17 cellular contexts compared by ENCODE assay signal in genomic region chr12:52231305-52232232, GRCh38. TPM values are rescaled to one million over a fixed set of nuclear protein-coding genes. Genes with fewer than 3 reads are reported as not detected.
DNase-seq lines count a peak whose midpoint lies in the region; ATAC-seq and TF ChIP-seq lines count a peak whose summit lies in the region.
"Had no signal": no experiment of that assay in that cellular context is flagged by ENCODE, and none has a peak within 500 bp of the region (broad histone marks: within the 10 kb centered on the region; RNA-seq: fewer than 3 reads in every experiment).

No MANE protein-coding gene starts in this region.

- TF ChIP-seq EP300 in gastroesophageal sphincter (IDR thresholded peaks at IDR 0.05) = no peak

- peaks cover 37% of the 10 kb centered on the region for H3K27me3 ChIP-seq in GM23338 (ENCODE audit: insufficient read depth)
- peaks cover 61% of the 10 kb centered on the region for H3K27me3 ChIP-seq in gastroesophageal sphincter

- ATAC-seq in GM23338 = no peak
- peak; percentile 50 for ATAC-seq in gastroesophageal sphincter
- ATAC-seq in HG02870 (IDR thresholded peaks at IDR 0.05; ENCODE audit: unreplicated experiment) = no peak
- ATAC-seq: activated CD8-positive, alpha-beta T cell treated with anti-CD3 and anti-CD28 coated beads, Interleukin-2, amount 10 ng/mL, durations not matched to agents 7 days and 5 days; HepG2; stimulated activated naive B cell treated with anti-CD40 and anti-IgM and Interleukin-4, amounts not matched to agents 10 μg/mL and 1 μg/mL and 100 μg/mL, for 72 hours had no signal

- DNase-seq in GM23338 (ENCODE audit: low spot score) = no peak
- DNase-seq in SK-MEL-5 (ENCODE audit: low read depth, low spot score) = peak; percentile 29
- peak; percentile 32 for DNase-seq in renal cortical epithelial cell (ENCODE audit: low read depth)
- no peak for DNase-seq in activated CD4-positive, alpha-beta memory T cell treated with anti-CD3 and anti-CD28 coated beads, Interleukin-2, amount 10 ng/mL, durations not matched to agents 7 days and 5 days
- DNase-seq in KG1 (lab: John Stamatoyannopoulos, UW) = no peak
- DNase-seq in activated CD4-positive, alpha-beta T cell treated with anti-CD3 and anti-CD28 coated beads, Interleukin-2, amount 50 U/mL, for 1 hour = no peak
- DNase-seq: activated CD8-positive, alpha-beta T cell treated with anti-CD3 and anti-CD28 coated beads, Interleukin-2, amount 10 ng/mL, durations not matched to agents 7 days and 5 days; activated naive CD4-positive, alpha-beta T cell treated with anti-CD3 and anti-CD28 coated beads, Interleukin-2, amount 10 ng/mL, durations not matched to agents 7 days and 5 days; NCI-H1930; stimulated activated CD4-positive, alpha-beta T cell treated with anti-CD3 and anti-CD28 coated beads, Interleukin-1b, Interleukin-23, amount 100 ng/mL, for 48 hours; stimulated activated naive B cell treated with anti-CD40 and anti-IgM and Interleukin-4, amounts not matched to agents 10 μg/mL and 1 μg/mL and 100 μg/mL, for 72 hours had no signal

- no peak overlapping the region for H3K27ac Mint-ChIP-seq in GM23338
- H3K27ac Mint-ChIP-seq in activated CD4-positive, alpha-beta memory T cell treated with anti-CD3 and anti-CD28 coated beads, Interleukin-2, amount 10 ng/mL, durations not matched to agents 7 days and 5 days = no peak overlapping the region
- H3K27ac Mint-ChIP-seq: activated CD8-positive, alpha-beta T cell treated with anti-CD3 and anti-CD28 coated beads, Interleukin-2, amount 10 ng/mL, durations not matched to agents 7 days and 5 days; activated naive CD4-positive, alpha-beta T cell treated with anti-CD3 and anti-CD28 coated beads, Interleukin-2, amount 10 ng/mL, durations not matched to agents 7 days and 5 days; stimulated activated naive B cell treated with anti-CD40 and anti-IgM and Interleukin-4, amounts not matched to agents 10 μg/mL and 1 μg/mL and 100 μg/mL, for 72 hours had no signal

- H3K4me1 ChIP-seq in GM23338 (ENCODE audit: insufficient read depth) (peaks cover 22% of the 10 kb centered on the region), gastroesophageal sphincter (peaks cover 0 to 17% (median 7%) of the 10 kb centered on the region in 3 donors)

- H3K4me1 Mint-ChIP-seq in GM23338 = peaks cover 39% of the 10 kb centered on the region
- H3K4me1 Mint-ChIP-seq in activated CD4-positive, alpha-beta memory T cell treated with anti-CD3 and anti-CD28 coated beads, Interleukin-2, amount 10 ng/mL, durations not matched to agents 7 days and 5 days = no peaks in the 10 kb centered on the region
- H3K4me1 Mint-ChIP-seq: activated naive CD4-positive, alpha-beta T cell treated with anti-CD3 and anti-CD28 coated beads, Interleukin-2, amount 10 ng/mL, durations not matched to agents 7 days and 5 days; stimulated activated naive B cell treated with anti-CD40 and anti-IgM and Interleukin-4, amounts not matched to agents 10 μg/mL and 1 μg/mL and 100 μg/mL, for 72 hours had no signal

- no peaks in the 10 kb centered on the region for H3K9me3 ChIP-seq in gastroesophageal sphincter
- H3K9me3 ChIP-seq: neutrophil had no signal

- peaks cover 45% of the 10 kb centered on the region for H3K27me3 Mint-ChIP-seq in GM23338 (ENCODE audit: insufficient read depth, low read depth, poor library complexity)
- peaks cover 65% of the 10 kb centered on the region for H3K27me3 Mint-ChIP-seq in activated CD4-positive, alpha-beta memory T cell treated with anti-CD3 and anti-CD28 coated beads, Interleukin-2, amount 10 ng/mL, durations not matched to agents 7 days and 5 days

- TF ChIP-seq POLR2A in gastroesophageal sphincter (IDR thresholded peaks at IDR 0.05) = no peak

- WGBS in gastroesophageal sphincter (ENCODE audit: low coverage in 1 of 2), 2 donors = 79% methylated on average over 5 to 8 of the region's 16 CpGs

- no peaks in the 10 kb centered on the region for H3F3A ChIP-seq in GM23338 (replicated peaks; ENCODE audit: low read depth)

- in situ Hi-C loops in SK-MEL-5 (cut with HindIII; ENCODE audit: low pct_unique_long_range_greater_than_20kb, low sequenced_read_pairs) = no loop called here

- CTCF ChIA-PET in activated CD4-positive, alpha-beta memory T cell treated with anti-CD3 and anti-CD28 coated beads, Interleukin-2, amount 10 ng/mL, durations not matched to agents 7 days and 5 days (lab: Charles Lee) = no interaction called here

- peak overlapping the region; percentile 97; the same call in 1 of the 2 replicates for H2AFZ ChIP-seq in GM23338

- H3K36me3 Mint-ChIP-seq in GM23338 (ENCODE audit: low read depth) = peaks cover 5% of the 10 kb centered on the region
- H3K36me3 Mint-ChIP-seq in activated CD4-positive, alpha-beta memory T cell treated with anti-CD3 and anti-CD28 coated beads, Interleukin-2, amount 10 ng/mL, durations not matched to agents 7 days and 5 days (ENCODE audit: low read depth) = no peaks in the 10 kb centered on the region
- H3K36me3 Mint-ChIP-seq: activated naive CD4-positive, alpha-beta T cell treated with anti-CD3 and anti-CD28 coated beads, Interleukin-2, amount 10 ng/mL, durations not matched to agents 7 days and 5 days; stimulated activated naive B cell treated with anti-CD40 and anti-IgM and Interleukin-4, amounts not matched to agents 10 μg/mL and 1 μg/mL and 100 μg/mL, for 72 hours had no signal

- no peaks in the 10 kb centered on the region for H3K9me2 ChIP-seq in GM23338 (ENCODE audit: insufficient read depth)

- H3K27ac ChIP-seq in GM23338 (ENCODE audit: low read depth) (no peak overlapping the region), gastroesophageal sphincter (no peak overlapping the region)
- H3K27ac ChIP-seq: neutrophil had no signal

- no peak overlapping the region; the same call in 1 of the 2 replicates for H3K4me3 ChIP-seq in GM23338
- no peak overlapping the region for H3K4me3 ChIP-seq in gastroesophageal sphincter

- POLR2A ChIA-PET in activated CD4-positive, alpha-beta memory T cell treated with anti-CD3 and anti-CD28 coated beads, Interleukin-2, amount 10 ng/mL, durations not matched to agents 7 days and 5 days (lab: Charles Lee) = no interaction called here

- peak overlapping the region; percentile 90 for H3K4me2 ChIP-seq in GM23338

- no peaks in the 10 kb centered on the region for H4K20me1 ChIP-seq in GM23338 (replicated peaks; ENCODE audit: insufficient read depth)

- no peaks in the 10 kb centered on the region for H3K79me2 ChIP-seq in GM23338 (replicated peaks; ENCODE audit: insufficient read depth)

- peak overlapping the region; percentile 79; the same call in 1 of the 3 replicates for H3K4me3 Mint-ChIP-seq in GM23338
- H3K4me3 Mint-ChIP-seq in activated CD4-positive, alpha-beta memory T cell treated with anti-CD3 and anti-CD28 coated beads, Interleukin-2, amount 10 ng/mL, durations not matched to agents 7 days and 5 days = no peak overlapping the region
- H3K4me3 Mint-ChIP-seq: activated CD8-positive, alpha-beta T cell treated with anti-CD3 and anti-CD28 coated beads, Interleukin-2, amount 10 ng/mL, durations not matched to agents 7 days and 5 days; activated naive CD4-positive, alpha-beta T cell treated with anti-CD3 and anti-CD28 coated beads, Interleukin-2, amount 10 ng/mL, durations not matched to agents 7 days and 5 days; stimulated activated naive B cell treated with anti-CD40 and anti-IgM and Interleukin-4, amounts not matched to agents 10 μg/mL and 1 μg/mL and 100 μg/mL, for 72 hours had no signal

- H3K36me3 ChIP-seq in GM23338 (ENCODE audit: insufficient read depth) (no peaks in the 10 kb centered on the region), gastroesophageal sphincter (no peaks in the 10 kb centered on the region)
- H3K36me3 ChIP-seq: neutrophil had no signal

- no peak for TF ChIP-seq CTCF in GM23338 (conservative IDR thresholded peaks at IDR 0.05; ENCODE audit: low read depth in 2 of 2)
- no peak for TF ChIP-seq CTCF in gastroesophageal sphincter (IDR thresholded peaks at IDR 0.05)

- no peaks in the 10 kb centered on the region for H3K9me3 Mint-ChIP-seq in GM23338
- H3K9me3 Mint-ChIP-seq in activated CD4-positive, alpha-beta memory T cell treated with anti-CD3 and anti-CD28 coated beads, Interleukin-2, amount 10 ng/mL, durations not matched to agents 7 days and 5 days = no peaks in the 10 kb centered on the region
- H3K9me3 Mint-ChIP-seq: activated naive CD4-positive, alpha-beta T cell treated with anti-CD3 and anti-CD28 coated beads, Interleukin-2, amount 10 ng/mL, durations not matched to agents 7 days and 5 days; stimulated activated naive B cell treated with anti-CD40 and anti-IgM and Interleukin-4, amounts not matched to agents 10 μg/mL and 1 μg/mL and 100 μg/mL, for 72 hours had no signal

RNA-seq across cellular contexts. Expression of gene KRT7, which starts 1.5 kb away (rescaled TPM):
- 9.4 and 11.7 TPM in 2 replicates for total RNA-seq in GM23338 (2014; rRNA removed; shearing (Covaris generic))
- polyA plus RNA-seq in GM23338 (2016; fragmentation: Nextera tagmentation; extraction: Ambion mirVana) = 6.5 and 16.4 TPM in 2 replicates
- not detected in 2 replicates for total RNA-seq in SK-MEL-5 (2014; rRNA removed; shearing (Covaris generic))
- 0.10 TPM in 1 of 2 replicates, not detected in the other for polyA plus RNA-seq in SK-MEL-5 (2015; cell fraction: cytosol; rRNA removed)
- not detected in 2 replicates for polyA plus RNA-seq in SK-MEL-5 (2015; cell fraction: nucleus; rRNA removed)
- total RNA-seq in gastroesophageal sphincter = 10 to 100 TPM in 1 of 4 donors, 1 to 10 TPM in 2, under 1 TPM in 1; 0.47 to 78.7 (median 4.3) TPM
- 124 and 2,408 TPM in 2 replicates for total RNA-seq in renal cortical epithelial cell
- total RNA-seq in activated CD4-positive, alpha-beta memory T cell treated with anti-CD3 and anti-CD28 coated beads, Interleukin-2, amount 10 ng/mL, durations not matched to agents 7 days and 5 days = 1 to 10 TPM; 9.1 to 9.3 TPM
- total RNA-seq: cerebellum, HepG2 had no signal

RNA-seq across cellular contexts. Expression of gene KRT80, which starts 39.8 kb away (rescaled TPM):
- not detected in 2 replicates for total RNA-seq in GM23338 (2014; rRNA removed; shearing (Covaris generic))
- not detected in 2 replicates for polyA plus RNA-seq in GM23338 (2016; fragmentation: Nextera tagmentation; extraction: Ambion mirVana)
- 0.11 TPM in 2 replicates for total RNA-seq in SK-MEL-5 (2014; rRNA removed; shearing (Covaris generic))
- polyA plus RNA-seq in SK-MEL-5 (2015; cell fraction: cytosol; rRNA removed) = 0.14 and 0.39 TPM in 2 replicates
- 0.83 and 1.2 TPM in 2 replicates for polyA plus RNA-seq in SK-MEL-5 (2015; cell fraction: nucleus; rRNA removed)
- total RNA-seq in gastroesophageal sphincter = under 1 TPM in 3 of 4 donors, not detected in 1; 0.16 to 0.54 (median 0.31) TPM
- total RNA-seq in renal cortical epithelial cell = 26.3 and 27.3 TPM in 2 replicates
- not detected for total RNA-seq in activated CD4-positive, alpha-beta memory T cell treated with anti-CD3 and anti-CD28 coated beads, Interleukin-2, amount 10 ng/mL, durations not matched to agents 7 days and 5 days
- total RNA-seq: activated CD8-positive, alpha-beta T cell treated with anti-CD3 and anti-CD28 coated beads, Interleukin-2, amount 10 ng/mL, durations not matched to agents 7 days and 5 days; cerebellum; T-helper 1 cell treated with Interleukin-12 subunit alpha and Interleukin-12 subunit beta and Interleukin-4 antibody, amounts not matched to agents 30 ng/mL and 1 ng/mL, for 36 hours had no signal

RNA-seq across cellular contexts. Expression of gene KRT86, which starts 42.9 kb away (rescaled TPM):
- total RNA-seq in GM23338 (2014; rRNA removed; shearing (Covaris generic)) = not detected in 2 replicates
- polyA plus RNA-seq in GM23338 (2016; fragmentation: Nextera tagmentation; extraction: Ambion mirVana) = 0.16 and 0.30 TPM in 2 replicates
- not detected in 2 replicates for total RNA-seq in SK-MEL-5 (2014; rRNA removed; shearing (Covaris generic))
- 0.96 and 1.4 TPM in 2 replicates for polyA plus RNA-seq in SK-MEL-5 (2015; cell fraction: cytosol; rRNA removed)
- polyA plus RNA-seq in SK-MEL-5 (2015; cell fraction: nucleus; rRNA removed) = not detected in 2 replicates
- total RNA-seq in gastroesophageal sphincter = 1 to 10 TPM in 1 of 4 donors, not detected in 3; 1.7 TPM
- 0.05 and 2.4 TPM in 2 replicates for total RNA-seq in renal cortical epithelial cell
- total RNA-seq in activated CD4-positive, alpha-beta memory T cell treated with anti-CD3 and anti-CD28 coated beads, Interleukin-2, amount 10 ng/mL, durations not matched to agents 7 days and 5 days = under 1 TPM; 0.23 to 0.30 TPM
- total RNA-seq: cerebellum, HepG2 had no signal
- polyA plus RNA-seq: HepG2 had no signal

RNA-seq across cellular contexts. Expression of gene KRT81, which starts 59.8 kb away (rescaled TPM):
- total RNA-seq in GM23338 (2014; rRNA removed; shearing (Covaris generic)) = not detected in 2 replicates
- polyA plus RNA-seq in GM23338 (2016; fragmentation: Nextera tagmentation; extraction: Ambion mirVana) = not detected in 2 replicates
- 0.16 TPM in 1 of 2 replicates, not detected in the other for total RNA-seq in SK-MEL-5 (2014; rRNA removed; shearing (Covaris generic))
- polyA plus RNA-seq in SK-MEL-5 (2015; cell fraction: cytosol; rRNA removed) = 0.28 and 0.40 TPM in 2 replicates
- polyA plus RNA-seq in SK-MEL-5 (2015; cell fraction: nucleus; rRNA removed) = 0.76 TPM in 1 of 2 replicates, not detected in the other
- total RNA-seq in gastroesophageal sphincter (under 1 TPM in 1 of 4 donors, not detected in 3; 0.27 TPM), renal cortical epithelial cell (48.3 TPM in 1 of 2 replicates, not detected in the other)
- total RNA-seq in activated CD4-positive, alpha-beta memory T cell treated with anti-CD3 and anti-CD28 coated beads, Interleukin-2, amount 10 ng/mL, durations not matched to agents 7 days and 5 days = not detected
- total RNA-seq: cerebellum; HepG2; T-helper 1 cell treated with Interleukin-12 subunit alpha and Interleukin-12 subunit beta and Interleukin-4 antibody, amounts not matched to agents 30 ng/mL and 1 ng/mL, for 36 hours had no signal
- polyA plus RNA-seq: HepG2 had no signal

Comparison
In these comparisons a context has a peak if more than half of its experiments do, and no peak if none do; other contexts are left out.
1. DNase-seq: peak in SK-MEL-5 (single experiment) and renal cortical epithelial cell (single experiment); none in GM23338 (single experiment), activated CD4-positive, alpha-beta memory T cell treated with anti-CD3 and anti-CD28 coated beads, Interleukin-2, amount 10 ng/mL, durations not matched to agents 7 days and 5 days (single experiment), KG1 (single experiment) and activated CD4-positive, alpha-beta T cell treated with anti-CD3 and anti-CD28 coated beads, Interleukin-2, amount 50 U/mL, for 1 hour (single experiment).
2. RNA of gene KRT80, which starts 39.8 kb away (total RNA-seq): 26.3 to 27.3 TPM in renal cortical epithelial cell; 0.16 to 0.54 TPM in gastroesophageal sphincter, 0.11 TPM in SK-MEL-5, not detected in activated CD4-positive, alpha-beta memory T cell treated with anti-CD3 and anti-CD28 coated beads, Interleukin-2, amount 10 ng/mL, durations not matched to agents 7 days and 5 days and not detected in GM23338; every median in the first group is over 10 times any median in the second.